ENCODE assay signal across 13 cellular contexts in genomic region chr2:132698347-132698746, GRCh38. TPM values are rescaled to one million over a fixed set of nuclear protein-coding genes. Genes with fewer than 3 reads are reported as not detected.
"Had no signal": no experiment of that assay in that cellular context is flagged by ENCODE, and none has a peak within 500 bp of the region (broad histone marks: within the 10 kb centered on the region; RNA-seq: fewer than 3 reads in every experiment).

No MANE protein-coding gene starts in this region.

RNA-seq across cellular contexts. Expression of gene LYPD1, which starts 28.3 kb away (rescaled TPM):
- total RNA-seq: activated B cell treated with CpG ODN at 0.5 μM for 24 hours; activated CD4-positive, alpha-beta memory T cell treated with anti-CD3 and anti-CD28 coated beads for 36 hours; activated CD4-positive, alpha-beta T cell treated with anti-CD3 and anti-CD28 coated beads, Interleukin-2, amount 10 ng/mL, durations not matched to agents 24 days and 14 days; activated CD8-positive, alpha-beta memory T cell treated with anti-CD3 and anti-CD28 coated beads for 36 hours; activated CD8-positive, alpha-beta T cell treated with anti-CD3 and anti-CD28 coated beads for 36 hours; activated naive CD4-positive, alpha-beta T cell treated with anti-CD3 and anti-CD28 coated beads for 36 hours; activated naive CD4-positive, alpha-beta T cell treated with anti-CD3 and anti-CD28 coated beads, Interleukin-2, amount 50 U/mL, for 72 hours; activated naive CD8-positive, alpha-beta T cell treated with anti-CD3 and anti-CD28 coated beads for 36 hours; activated T-cell treated with anti-CD3 and anti-CD28 coated beads, Interleukin-2, amount 50 U/mL, for 4 hours; activated T-cell treated with anti-CD3 and anti-CD28 coated beads, Interleukin-2, amount 50 U/mL, for 72 hours; activated T-helper 1 cell treated with anti-CD3 and anti-CD28 coated beads, Interleukin-12 subunit alpha, Interleukin-12 subunit beta, Interleukin-2, Interleukin-4 antibody, amounts not matched to agents 30 ng/mL and 10 ng/mL and 1 ng/mL, durations not matched to agents 14 hours and 24 hours and 36 hours; activated T-helper 17 cell treated with anti-CD3 and anti-CD28 coated beads, Interleukin-2, amount 50 U/mL, for 72 hours had no signal
- polyA plus RNA-seq: aorta had no signal
